8 cellular contexts compared by ENCODE assay signal in the genomic region with DNA sequence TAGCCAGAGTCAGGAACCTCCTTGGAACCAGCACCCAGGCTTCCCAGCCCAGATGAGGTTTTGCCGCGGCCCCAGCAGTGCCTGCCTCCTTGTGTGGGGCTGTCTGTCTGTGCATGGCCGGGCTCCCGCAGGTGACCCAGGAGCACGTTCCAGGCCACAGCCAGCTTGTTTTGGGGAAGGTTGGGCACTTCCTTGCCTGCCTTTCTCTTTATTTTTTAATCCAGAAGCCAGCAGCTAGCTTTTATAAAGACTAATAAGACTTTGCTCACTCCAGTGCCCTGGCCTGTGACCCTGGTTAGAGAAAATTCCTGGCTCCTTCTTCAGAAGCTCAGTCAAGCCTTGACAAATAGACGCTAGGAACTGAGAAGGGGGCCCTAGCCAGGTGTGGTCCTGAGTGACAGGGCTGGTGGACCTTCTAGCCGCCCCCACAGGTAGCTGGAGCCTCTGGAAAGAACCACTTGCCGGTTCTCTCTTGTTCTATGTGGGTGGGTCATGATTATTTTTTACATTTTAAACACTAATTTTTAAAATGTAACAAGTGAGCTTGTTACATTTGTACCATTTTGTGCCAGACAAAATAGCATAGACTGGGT. TPM values are rescaled to one million over a fixed set of nuclear protein-coding genes. Genes with fewer than 3 reads are reported as not detected.
DNase-seq lines count a peak whose midpoint lies in the region; ATAC-seq and TF ChIP-seq lines count a peak whose summit lies in the region.

No MANE protein-coding gene starts in this region.

- no peak overlapping the region for H3K18ac ChIP-seq in IMR-90 (ENCODE audit: low read depth, low read length)

- no peak for TF ChIP-seq POLR2A in IMR-90 (IDR thresholded peaks at IDR 0.05; ENCODE audit: low read depth, low read length)

- POLR2A ChIA-PET in IMR-90 (lab: Charles Lee; ENCODE audit: unreplicated experiment) = no interaction called here

- H3K36me3 ChIP-seq in IMR-90 (ENCODE audit: control insufficient read depth, insufficient read depth, low read length) = peaks cover 3% of the 10 kb centered on the region; the same call in 1 of the 2 replicates

- no peaks in the 10 kb centered on the region; the same call in 1 of the 2 replicates for H3K4me1 ChIP-seq in IMR-90 (ENCODE audit: control insufficient read depth, insufficient read depth, low read length)

- H3K56ac ChIP-seq in IMR-90 (ENCODE audit: extremely low read depth, insufficient read depth, low read length) = no peak overlapping the region

- H3K14ac ChIP-seq in IMR-90 (replicated peaks; ENCODE audit: low read depth, low read length) = no peak overlapping the region

- H3K36me3 Mint-ChIP-seq in CD14-positive monocyte (peaks cover 25 to 28% of the 10 kb centered on the region in 2 donors), chondrocyte (ENCODE audit: low read depth) (peaks cover 3% of the 10 kb centered on the region), natural killer cell (peaks cover 15% of the 10 kb centered on the region)

- no peaks in the 10 kb centered on the region for H4K20me1 ChIP-seq in IMR-90 (ENCODE audit: insufficient read depth, low read length)

- H2AFZ ChIP-seq in IMR-90 (replicated peaks; ENCODE audit: low read length, poor library complexity) = peak overlapping the region; percentile 97

- H3K27ac Mint-ChIP-seq in CD14-positive monocyte (peak overlapping the region in 6 of 7 donors; percentile 4 to 96 (median 92)), chondrocyte (ENCODE audit: unreplicated experiment) (no peak overlapping the region), natural killer cell (peak overlapping the region; percentile 34 to 91)

- H2BK15ac ChIP-seq in IMR-90 (ENCODE audit: low read depth, low read length) = no peak overlapping the region

- no peaks in the 10 kb centered on the region for H3K9me3 Mint-ChIP-seq in CD14-positive monocyte
- no peaks in the 10 kb centered on the region for H3K9me3 Mint-ChIP-seq in chondrocyte (ENCODE audit: low read depth)
- no peaks in the 10 kb centered on the region for H3K9me3 Mint-ChIP-seq in natural killer cell

- H3K79me1 ChIP-seq in IMR-90 (ENCODE audit: low read depth in 1 of 2, low read length in 2 of 2) = no peaks in the 10 kb centered on the region

- peak overlapping the region; percentile 21; the same call in 1 of the 2 replicates for H3K9ac ChIP-seq in IMR-90 (ENCODE audit: low read depth, low read length)

- no peak overlapping the region for H3K27ac ChIP-seq in IMR-90 (ENCODE audit: insufficient read depth, low read length)

- no peak overlapping the region for H3K23ac ChIP-seq in IMR-90 (ENCODE audit: low read depth, low read length)

- no peak for TF ChIP-seq RAD21 in IMR-90 (IDR thresholded peaks at IDR 0.05; ENCODE audit: low read length)

- H3K4me3 ChIP-seq in IMR-90 (ENCODE audit: insufficient read depth, low read depth, low read length) = peak overlapping the region; percentile 68

- no peaks in the 10 kb centered on the region for H3K27me3 ChIP-seq in IMR-90 (ENCODE audit: control insufficient read depth, insufficient read depth, low read length)

- no peaks in the 10 kb centered on the region for H3K9me3 ChIP-seq in IMR-90 (ENCODE audit: control insufficient read depth, insufficient read depth, low read length)

- H3K4me1 Mint-ChIP-seq in CD14-positive monocyte (peaks cover 62% of the 10 kb centered on the region), chondrocyte (ENCODE audit: low read depth) (peaks cover 6% of the 10 kb centered on the region), natural killer cell (peaks cover 25 to 34% of the 10 kb centered on the region in 2 donors)

- no peak overlapping the region for H2BK5ac ChIP-seq in IMR-90 (ENCODE audit: low read depth, low read length, poor library complexity, severe bottlenecking)

- no peak overlapping the region for H2AK5ac ChIP-seq in IMR-90 (ENCODE audit: low read depth, low read length)

- no CpG with 5 or more reads among the region's 8 CpGs for WGBS in IMR-90 (ENCODE audit: extremely low coverage in 2 of 2, insufficient read length in 1 of 2), 2 experiments

- no peak overlapping the region for H2BK20ac ChIP-seq in IMR-90 (ENCODE audit: low read depth, low read length)

- no peak overlapping the region for H4K5ac ChIP-seq in IMR-90 (ENCODE audit: low read depth, low read length)

- ATAC-seq in IMR-90 (ENCODE audit: low read depth) = no peak
- ATAC-seq in natural killer cell = no peak

- CTCF ChIA-PET in IMR-90 (lab: Yijun Ruan, JAX) = interaction anchor here (1.1 to 2.1 kb wide), 7 partner anchors 11 to 250 kb away, joined by 3 to 11 read pairs (median 4); no protein-coding TSS in a partner anchor

- in situ Hi-C loops in IMR-90 (cut with MboI; ENCODE audit: low sequenced_read_pairs) = loop anchor here (10.0 kb wide), 2 partner anchors 285 to 495 kb away; no protein-coding TSS in a partner anchor

- no peak overlapping the region for H3K4ac ChIP-seq in IMR-90 (ENCODE audit: low read depth, low read length)

- H2AK9ac ChIP-seq in IMR-90 (replicated peaks; ENCODE audit: low read depth, low read length, poor library complexity) = peak overlapping the region; percentile 65

- H2BK120ac ChIP-seq in IMR-90 (ENCODE audit: low read depth, low read length) = no peak overlapping the region

- intact Hi-C loops in CD14-positive monocyte (cut with micrococcal nuclease) (loop anchor here (5.0 to 10.0 kb wide), 5 partner anchors 57 to 585 kb away; no protein-coding TSS in a partner anchor), IMR-90 (cut with micrococcal nuclease) (loop anchor here (1.0 to 10.0 kb wide), 5 partner anchors 57 to 725 kb away; no protein-coding TSS in a partner anchor), natural killer cell (cut with micrococcal nuclease) (loop anchor here (1.0 to 5.0 kb wide), 3 partner anchors 57 to 387 kb away; no protein-coding TSS in a partner anchor)

- no peak for TF ChIP-seq CTCF in CD14-positive monocyte (IDR thresholded peaks at IDR 0.05)
- no peak for TF ChIP-seq CTCF in IMR-90 (conservative IDR thresholded peaks at IDR 0.05; ENCODE audit: low read depth, low read length)
- TF ChIP-seq CTCF in chondrocyte (IDR thresholded peaks at IDR 0.05) = peak; percentile 57
- no peak for TF ChIP-seq CTCF in natural killer cell (IDR thresholded peaks at IDR 0.05)

- DNase-seq in CD14-positive monocyte (ENCODE audit: low spot score) = no peak
- DNase-seq in IMR-90 = no peak
- no peak for DNase-seq in chondrocyte (ENCODE audit: low spot score)
- DNase-seq in natural killer cell = no peak
- DNase-seq in D341Med (ENCODE audit: low spot score) = no peak
- no peak for DNase-seq in GM19240 (ENCODE audit: insufficient read length, low spot score)
- DNase-seq in inferior parietal cortex (ENCODE audit: extremely low spot score) = no peak
- no peak for DNase-seq in NCI-H2196 (lab: John Stamatoyannopoulos, UW; ENCODE audit: unreplicated experiment)

- peaks cover 0 to 4% (median 0%) of the 10 kb centered on the region in 3 donors for H3K27me3 Mint-ChIP-seq in CD14-positive monocyte (ENCODE audit: low read depth in 3 of 3)
- no peaks in the 10 kb centered on the region for H3K27me3 Mint-ChIP-seq in chondrocyte (ENCODE audit: low read depth)
- peaks cover 0 to 6% of the 10 kb centered on the region in 2 donors for H3K27me3 Mint-ChIP-seq in natural killer cell (ENCODE audit: low read depth in 2 of 2)

- H3K4me3 Mint-ChIP-seq in CD14-positive monocyte = peak overlapping the region; percentile 97 to 98
- H3K4me3 Mint-ChIP-seq in chondrocyte (ENCODE audit: unreplicated experiment) = peak overlapping the region; percentile 94
- peak overlapping the region; percentile 92 for H3K4me3 Mint-ChIP-seq in natural killer cell

- no TSS peak for BruUV-seq in IMR-90 (replicated peaks; lab: Mats Ljungman, UMichigan)

- H4K8ac ChIP-seq in IMR-90 (ENCODE audit: low read depth in 2 of 2, low read length in 2 of 2) = no peak overlapping the region

- H3K9me1 ChIP-seq in IMR-90 (ENCODE audit: insufficient read depth, low read length) = no peaks in the 10 kb centered on the region; the same call in 1 of the 2 replicates

- no peak overlapping the region for H4K91ac ChIP-seq in IMR-90 (ENCODE audit: insufficient read depth, low read depth, low read length)

- peak overlapping the region; percentile 77 for H3K4me2 ChIP-seq in IMR-90 (ENCODE audit: low read depth, low read length)

- dilution Hi-C loops in IMR-90 (cut with HindIII; ENCODE audit: low sequenced_read_pairs, unreplicated experiment) = no loop called here

TF ChIP-seq in IMR-90, 13 proteins besides CTCF, POLR2A, EP300 and RAD21 (continues in another document):
- TF ChIP-seq BHLHE40 (IDR thresholded peaks at IDR 0.05; ENCODE audit: low read depth, low read length) = no peak
- no peak for TF ChIP-seq MAFK (IDR thresholded peaks at IDR 0.05; ENCODE audit: low read depth, low read length)
- TF ChIP-seq RCOR1 (IDR thresholded peaks at IDR 0.05; ENCODE audit: insufficient replicate concordance, low read length) = no peak
- TF ChIP-seq SMC3 (IDR thresholded peaks at IDR 0.05; ENCODE audit: low read depth, low read length) = no peak
- no peak for TF ChIP-seq USF2 (IDR thresholded peaks at IDR 0.05; ENCODE audit: low read depth, low read length)
- no peak for TF ChIP-seq FOS (IDR thresholded peaks at IDR 0.05; ENCODE audit: low read depth, low read length)
- no peak for TF ChIP-seq ELK1 (IDR thresholded peaks at IDR 0.05; ENCODE audit: borderline replicate concordance, low read depth, low read length)
- TF ChIP-seq MXI1 (IDR thresholded peaks at IDR 0.05; ENCODE audit: borderline replicate concordance, low read depth, low read length) = no peak

RNA-seq across cellular contexts. Expression of gene SLC29A3, which starts 0.8 kb away (rescaled TPM):
- 10 to 100 TPM; 16.6 to 28.4 TPM for polyA plus RNA-seq in CD14-positive monocyte
- 0.72 and 0.83 TPM in 2 replicates for total RNA-seq in IMR-90 (2012; rRNA removed)
- polyA plus RNA-seq in IMR-90 (2012; rRNA removed) = 3.0 and 3.8 TPM in 2 replicates
- polyA plus RNA-seq in IMR-90 (2012; cell fraction: cytosol; rRNA removed) = 0.79 and 3.2 TPM in 2 replicates
- 1.6 and 2.4 TPM in 2 replicates for polyA plus RNA-seq in IMR-90 (2012; cell fraction: nucleus; rRNA removed; ENCODE audit: low replicate concordance)
- total RNA-seq in chondrocyte = 2.4 to 3.8 TPM (median 2.7 TPM) in 3 replicates
- total RNA-seq in natural killer cell = 1 to 10 TPM; 4.0 to 6.6 (median 5.3) TPM
